ENCODE assay signal across 18 cellular contexts in genomic region chr5:61366841-61367240, GRCh38.
"Had no signal": no experiment of that assay in that cellular context is flagged by ENCODE, and none has a peak within 500 bp of the region (broad histone marks: within the 10 kb centered on the region; RNA-seq: fewer than 3 reads in every experiment).

No MANE protein-coding gene starts in this region.

- ATAC-seq: stimulated activated memory B cell treated with anti-CD40 and anti-IgM and Interleukin-4, amounts not matched to agents 10 μg/mL and 1 μg/mL and 100 μg/mL, for 72 hours had no signal

- H3K27ac ChIP-seq: esophagus muscularis mucosa, left ventricle myocardium inferior, sigmoid colon, transverse colon, uterus had no signal

- H3K27me3 Mint-ChIP-seq: activated CD4-positive, alpha-beta memory T cell treated with anti-CD3 and anti-CD28 coated beads for 36 hours; activated naive CD8-positive, alpha-beta T cell treated with anti-CD3 and anti-CD28 coated beads for 36 hours; naive thymus-derived CD8-positive, alpha-beta T cell; stimulated activated memory B cell treated with anti-CD40 and anti-IgM and Interleukin-4, amounts not matched to agents 10 μg/mL and 1 μg/mL and 100 μg/mL, for 72 hours had no signal

- H3K4me3 ChIP-seq: esophagus muscularis mucosa, left ventricle myocardium inferior, sigmoid colon, smooth muscle cell, transverse colon, uterus had no signal

- H3K4me1 ChIP-seq: uterus had no signal

- H3K27ac Mint-ChIP-seq: activated CD4-positive, alpha-beta memory T cell treated with anti-CD3 and anti-CD28 coated beads for 36 hours; activated naive CD8-positive, alpha-beta T cell treated with anti-CD3 and anti-CD28 coated beads for 36 hours; stimulated activated memory B cell treated with anti-CD40 and anti-IgM and Interleukin-4, amounts not matched to agents 10 μg/mL and 1 μg/mL and 100 μg/mL, for 72 hours had no signal

- H3K4me2 ChIP-seq: smooth muscle cell had no signal

- H3K9me3 Mint-ChIP-seq: activated CD4-positive, alpha-beta memory T cell treated with anti-CD3 and anti-CD28 coated beads for 36 hours; activated naive CD8-positive, alpha-beta T cell treated with anti-CD3 and anti-CD28 coated beads for 36 hours; naive thymus-derived CD8-positive, alpha-beta T cell; stimulated activated memory B cell treated with anti-CD40 and anti-IgM and Interleukin-4, amounts not matched to agents 10 μg/mL and 1 μg/mL and 100 μg/mL, for 72 hours had no signal

- DNase-seq: activated CD4-positive, alpha-beta memory T cell treated with anti-CD3 and anti-CD28 coated beads for 36 hours; activated CD4-positive, alpha-beta T cell treated with anti-CD3 and anti-CD28 coated beads for 48 hours; activated naive CD4-positive, alpha-beta T cell treated with Interleukin-2 at 50 U/mL for 16 hours; activated naive CD8-positive, alpha-beta T cell treated with anti-CD3 and anti-CD28 coated beads for 36 hours; activated T-cell treated with anti-CD3 and anti-CD28 coated beads, Interleukin-2, amount 50 U/mL, for 48 hours; central memory CD4-positive, alpha-beta T cell; hippocampal formation; kidney glomerular epithelial cell; left ventricle myocardium inferior; naive thymus-derived CD8-positive, alpha-beta T cell; retina; sigmoid colon; stimulated activated CD4-positive, alpha-beta T cell treated with anti-CD3 and anti-CD28 coated beads, Interleukin-15, amount 100 ng/mL, for 24 hours; transverse colon; uterus had no signal

- H3K27me3 ChIP-seq: esophagus muscularis mucosa, sigmoid colon, transverse colon, uterus had no signal

- H3K4me3 Mint-ChIP-seq: activated CD4-positive, alpha-beta memory T cell treated with anti-CD3 and anti-CD28 coated beads for 36 hours; activated naive CD8-positive, alpha-beta T cell treated with anti-CD3 and anti-CD28 coated beads for 36 hours; naive thymus-derived CD8-positive, alpha-beta T cell; stimulated activated memory B cell treated with anti-CD40 and anti-IgM and Interleukin-4, amounts not matched to agents 10 μg/mL and 1 μg/mL and 100 μg/mL, for 72 hours had no signal

- H3K36me3 ChIP-seq: esophagus muscularis mucosa, left ventricle myocardium inferior, sigmoid colon, transverse colon, uterus had no signal
